ENCODE assay signal across 11 cellular contexts in genomic region chr6:32604434-32604877, GRCh38. TPM values are rescaled to one million over a fixed set of nuclear protein-coding genes. Genes with fewer than 3 reads are reported as not detected.
DNase-seq lines count a peak whose midpoint lies in the region; ATAC-seq, FAIRE-seq and TF ChIP-seq lines count a peak whose summit lies in the region.
"Had no signal": no experiment of that assay in that cellular context is flagged by ENCODE, and none has a peak within 500 bp of the region (broad histone marks: within the 10 kb centered on the region; RNA-seq: fewer than 3 reads in every experiment).

No MANE protein-coding gene starts in this region.

- no peak overlapping the region for H3K4me3 ChIP-seq in BLaER1 treated with 17β-estradiol and CSF1 and Interleukin-3, amounts not matched to agents 10 nM and 100 nM
- no peak overlapping the region for H3K4me3 ChIP-seq in Peyer's patch

- FAIRE-seq in GM19239 (lab: Jason Lieb, UNC): peak; percentile 87
- no peak for FAIRE-seq in frontal cortex (lab: Jason Lieb, UNC)

- H3K27ac ChIP-seq in BLaER1 treated with 17β-estradiol and CSF1 and Interleukin-3, amounts not matched to agents 10 nM and 100 nM: peak overlapping the region; percentile 40 to 72 (median 68); a peak in 18 of 22 replicates
- peak overlapping the region in 1 of 4 donors; percentile 67 for H3K27ac ChIP-seq in Peyer's patch

- TF ChIP-seq POLR2A in Peyer's patch (IDR thresholded peaks at IDR 0.05): no peak

- CTCF ChIA-PET in WTC11 (lab: Charles Lee): no interaction called here

- peaks cover 15% of the 10 kb centered on the region for H3K36me3 Mint-ChIP-seq in activated naive CD8-positive, alpha-beta T cell treated with anti-CD3 and anti-CD28 coated beads for 36 hours
- H3K36me3 Mint-ChIP-seq in WTC11: no peaks in the 10 kb centered on the region

- H4K20me1 ChIP-seq in BLaER1 treated with 17β-estradiol and CSF1 and Interleukin-3, amounts not matched to agents 10 nM and 100 nM: no peaks in the 10 kb centered on the region

- peaks cover 18% of the 10 kb centered on the region for H3K4me1 Mint-ChIP-seq in activated naive CD8-positive, alpha-beta T cell treated with anti-CD3 and anti-CD28 coated beads for 36 hours
- no peaks in the 10 kb centered on the region for H3K4me1 Mint-ChIP-seq in WTC11

- 0 out of 22 replicates have a peak overlapping the region, but pooled peaks of 3 of the 11 experiments have one; percentile 21 to 33 (median 26) for H3K9ac ChIP-seq in BLaER1 treated with 17β-estradiol and CSF1 and Interleukin-3, amounts not matched to agents 10 nM and 100 nM

- H3K27me3 ChIP-seq in BLaER1 treated with 17β-estradiol and CSF1 and Interleukin-3, amounts not matched to agents 10 nM and 100 nM: no peaks in the 10 kb centered on the region
- no peaks in the 10 kb centered on the region for H3K27me3 ChIP-seq in Peyer's patch

- peaks cover 0 to 5% (median 0%) of the 10 kb centered on the region in 11 experiments; a peak in 2 of 22 replicates for H3K9me3 ChIP-seq in BLaER1 treated with 17β-estradiol and CSF1 and Interleukin-3, amounts not matched to agents 10 nM and 100 nM (replicated peaks in 1 of 11)
- no peaks in the 10 kb centered on the region for H3K9me3 ChIP-seq in Peyer's patch

- H3K4me3 Mint-ChIP-seq in activated naive CD8-positive, alpha-beta T cell treated with anti-CD3 and anti-CD28 coated beads for 36 hours: peak overlapping the region; percentile 44
- H3K4me3 Mint-ChIP-seq in WTC11: no peak overlapping the region

- no peaks in the 10 kb centered on the region for H3K36me3 ChIP-seq in BLaER1 treated with 17β-estradiol and CSF1 and Interleukin-3, amounts not matched to agents 10 nM and 100 nM
- H3K36me3 ChIP-seq in Peyer's patch: no peaks in the 10 kb centered on the region

- TF ChIP-seq CTCF in Peyer's patch (IDR thresholded peaks at IDR 0.05) (no peak), WTC11 (IDR thresholded peaks at IDR 0.05) (no peak)

- H3K9me3 Mint-ChIP-seq in activated naive CD8-positive, alpha-beta T cell treated with anti-CD3 and anti-CD28 coated beads for 36 hours: peaks cover 20% of the 10 kb centered on the region
- H3K9me3 Mint-ChIP-seq in WTC11: peaks cover 5% of the 10 kb centered on the region

- H3K27ac Mint-ChIP-seq in activated naive CD8-positive, alpha-beta T cell treated with anti-CD3 and anti-CD28 coated beads for 36 hours: peak overlapping the region; percentile 82
- no peak overlapping the region for H3K27ac Mint-ChIP-seq in WTC11
- H3K27ac Mint-ChIP-seq: progenitor cell of endocrine pancreas had no signal

- peak overlapping the region in 10 of 11 experiments; percentile 15 to 50 (median 36); a peak in 11 of 22 replicates for H3K4me2 ChIP-seq in BLaER1 treated with 17β-estradiol and CSF1 and Interleukin-3, amounts not matched to agents 10 nM and 100 nM

- DNase-seq in GM19239 (ENCODE audit: insufficient read length, low spot score) (no peak), medulla oblongata (ENCODE audit: extremely low spot score) (peak; percentile 40), Peyer's patch (no peak), NCI-H526 treated with DMSO at 0.1 percent for 48 hours (lab: John Stamatoyannopoulos, UW) (no peak), frontal cortex (ENCODE audit: low spot score in 2 of 2) (no peak), WTC11 (ENCODE audit: low spot score) (no peak)
- no peak for DNase-seq in activated naive CD8-positive, alpha-beta T cell treated with anti-CD3 and anti-CD28 coated beads for 36 hours
- DNase-seq: NCI-H2171 treated with DMSO at 0.1 percent for 48 hours had no signal

- POLR2A ChIA-PET in WTC11 (lab: Charles Lee): no interaction called here

- ATAC-seq in WTC11: no peak

- no peaks in the 10 kb centered on the region for H3K27me3 Mint-ChIP-seq in activated naive CD8-positive, alpha-beta T cell treated with anti-CD3 and anti-CD28 coated beads for 36 hours
- peaks cover 18% of the 10 kb centered on the region for H3K27me3 Mint-ChIP-seq in WTC11 (ENCODE audit: low read depth)

- peaks cover 2 to 18% (median 8%) of the 10 kb centered on the region in 10 experiments; a peak in 15 of 20 replicates for H3K4me1 ChIP-seq in BLaER1 treated with 17β-estradiol and CSF1 and Interleukin-3, amounts not matched to agents 10 nM and 100 nM
- no peaks in the 10 kb centered on the region for H3K4me1 ChIP-seq in Peyer's patch

TF ChIP-seq in WTC11, 78 proteins besides CTCF, POLR2A, EP300 and RAD21:
- no peak for TF ChIP-seq ZNF138 (CRISPR knock-in tag; conservative IDR thresholded peaks at IDR 0.05)
- no peak for TF ChIP-seq ELF4 (CRISPR knock-in tag; IDR thresholded peaks at IDR 0.05; ENCODE audit: low read depth)
- TF ChIP-seq NFATC4 (CRISPR knock-in tag; IDR thresholded peaks at IDR 0.05): no peak
- no peak for TF ChIP-seq MLX (CRISPR knock-in tag; IDR thresholded peaks at IDR 0.05)
- no peak for TF ChIP-seq JUN (CRISPR knock-in tag; IDR thresholded peaks at IDR 0.05)
- no peak for TF ChIP-seq MAX (CRISPR knock-in tag; IDR thresholded peaks at IDR 0.05)
- TF ChIP-seq ZNF121 (CRISPR knock-in tag; IDR thresholded peaks at IDR 0.05): no peak
- no peak for TF ChIP-seq ZNF317 (CRISPR knock-in tag; IDR thresholded peaks at IDR 0.05; ENCODE audit: borderline replicate concordance, low read depth)
- TF ChIP-seq ATF1 (CRISPR knock-in tag; IDR thresholded peaks at IDR 0.05): no peak
- TF ChIP-seq ESRRA (CRISPR knock-in tag; IDR thresholded peaks at IDR 0.05; ENCODE audit: borderline replicate concordance): no peak
- no peak for TF ChIP-seq HMGA2 (CRISPR knock-in tag; IDR thresholded peaks at IDR 0.05)

RNA-seq across cellular contexts. Expression of gene HLA-DRB1, which starts 14.8 kb away (rescaled TPM):
- total RNA-seq in activated naive CD8-positive, alpha-beta T cell treated with anti-CD3 and anti-CD28 coated beads for 36 hours: 1 to 10 TPM; 4.2 to 5.1 TPM
- total RNA-seq in Peyer's patch (100 to 1,000 TPM in 2 of 4 donors, 10 to 100 TPM in 2; 49.8 to 260 (median 102) TPM), frontal cortex (3.7 TPM), WTC11 (2021) (1.4 to 2.3 TPM (median 2.1 TPM) in 3 replicates)

RNA-seq across cellular contexts. Expression of gene HLA-DQA1, which starts 32.8 kb away (rescaled TPM):
- total RNA-seq in activated naive CD8-positive, alpha-beta T cell treated with anti-CD3 and anti-CD28 coated beads for 36 hours: 1 to 10 TPM; 4.4 to 5.3 TPM
- total RNA-seq in Peyer's patch: 10 to 100 TPM in 1 of 4 donors, 1 to 10 TPM in 1, under 1 TPM in 1, not detected in 1; 0.67 to 36.3 (median 1.5) TPM
- total RNA-seq in frontal cortex: not detected
- 0.22 to 0.92 TPM (median 0.62 TPM) in 3 replicates for total RNA-seq in WTC11 (2021)
- total RNA-seq: glomerular endothelial cell, progenitor cell of endocrine pancreas had no signal

Comparison
In these comparisons a context has a peak if more than half of its experiments do, and no peak if none do; other contexts are left out.
1. RNA of gene HLA-DRB1, which starts 14.8 kb away (total RNA-seq): 49.8 to 260 TPM in Peyer's patch; 4.2 to 5.1 TPM in activated naive CD8-positive, alpha-beta T cell treated with anti-CD3 and anti-CD28 coated beads for 36 hours, 3.7 TPM in frontal cortex (single experiment) and 1.4 to 2.3 TPM in WTC11; every median in the first group is over 4 times any median in the second.